ENCODE assay signal across 1 cellular context in genomic region chr1:28512058-28512611, GRCh38.
TF ChIP-seq lines count a peak whose summit lies in the region.

No MANE protein-coding gene starts in this region.

TF ChIP-seq in GM12878, 131 proteins besides CTCF, POLR2A, EP300 and RAD21:
- TF ChIP-seq ZNF687 (IDR thresholded peaks at IDR 0.05): no peak
- peak; percentile 46; the same call in 1 of the 2 replicates for TF ChIP-seq SMAD5 (IDR thresholded peaks at IDR 0.05; ENCODE audit: low read depth)
- TF ChIP-seq PML (IDR thresholded peaks at IDR 0.05; ENCODE audit: low read length): 0 out of 2 replicates have a peak, but pooled peaks have one; percentile 14
